In genomic region chr3:38117748-38118420, GRCh38 we compare ENCODE assay signal across 8 cellular contexts. TPM values are rescaled to one million over a fixed set of nuclear protein-coding genes. Genes with fewer than 3 reads are reported as not detected.
DNase-seq lines count a peak whose midpoint lies in the region; ATAC-seq and TF ChIP-seq lines count a peak whose summit lies in the region.

No MANE protein-coding gene starts in this region.

- H3K4me3 ChIP-seq in LNCaP clone FGC (ENCODE audit: low read depth, low read length): no peak overlapping the region
- H3K4me3 ChIP-seq in lower leg skin (ENCODE audit: low read depth, poor library complexity, severe bottlenecking): no peak overlapping the region

- intact Hi-C loops in lower leg skin (cut with DNase I; ENCODE audit: low total_unique reads): loop anchor here (2.0 to 10.0 kb wide), 2 partner anchors 49 to 113 kb away; no protein-coding TSS in a partner anchor

- H3K4me3 Mint-ChIP-seq in central memory CD8-positive, alpha-beta T cell: no peak overlapping the region

- no peak for TF ChIP-seq POLR2A in lower leg skin (IDR thresholded peaks at IDR 0.05)

- peak; percentile 43 for ATAC-seq in GM21619 (IDR thresholded peaks at IDR 0.05; ENCODE audit: unreplicated experiment)
- ATAC-seq in central memory CD8-positive, alpha-beta T cell (replicated peaks; ENCODE audit: extremely low read depth, poor library complexity, severe bottlenecking): peak; percentile 89

- 49 to 59% methylated on average over 10 of the region's 11 CpGs for WGBS in lower leg skin, 2 donors

- H3K4me1 Mint-ChIP-seq in central memory CD8-positive, alpha-beta T cell: peaks cover 26% of the 10 kb centered on the region

- peaks cover 7% of the 10 kb centered on the region for H3K36me3 Mint-ChIP-seq in central memory CD8-positive, alpha-beta T cell (ENCODE audit: insufficient read depth)

- H3K27ac Mint-ChIP-seq in central memory CD8-positive, alpha-beta T cell (ENCODE audit: low read depth): peak overlapping the region; percentile 13

- no peaks in the 10 kb centered on the region for H3K27me3 Mint-ChIP-seq in central memory CD8-positive, alpha-beta T cell

- peak; percentile 77 for TF ChIP-seq CTCF in GM10266 (IDR thresholded peaks at IDR 0.05; ENCODE audit: control insufficient read depth, insufficient read depth, low read depth, missing control alignments)
- peak; percentile 82 for TF ChIP-seq CTCF in LNCaP clone FGC (IDR thresholded peaks at IDR 0.05; ENCODE audit: control insufficient read depth, extremely low read depth, insufficient read depth)
- TF ChIP-seq CTCF in lower leg skin (IDR thresholded peaks at IDR 0.05): peak in 1 of 3 donors; percentile 58

- no peaks in the 10 kb centered on the region for H3K9me3 Mint-ChIP-seq in central memory CD8-positive, alpha-beta T cell

- DNase-seq in GM10266 (ENCODE audit: extremely low spot score) (peak; percentile 74), LNCaP clone FGC (ENCODE audit: low read depth) (no peak), lower leg skin (ENCODE audit: low spot score in 2 of 2) (peak; percentile 58 to 92), occipital lobe (lab: John Stamatoyannopoulos, UW) (no peak)
- DNase-seq in activated CD4-positive, CD25-positive, alpha-beta regulatory T cell treated with anti-CD3 and anti-CD28 coated beads, Interleukin-2, amount 50 U/mL, for 16 hours (ENCODE audit: low read depth, low spot score): peak; percentile 37
- peak; percentile 65 to 68 for DNase-seq in central memory CD8-positive, alpha-beta T cell (ENCODE audit: low spot score in 2 of 2)
- DNase-seq in stimulated activated CD8-positive, alpha-beta memory T cell treated with anti-CD3 and anti-CD28 coated beads, Interleukin-15, amount 100 ng/mL, for 24 hours (ENCODE audit: low read depth): peak; percentile 45

RNA-seq across cellular contexts. Expression of gene ACAA1, which starts 19.0 kb away (rescaled TPM):
- total RNA-seq in lower leg skin (10 to 100 TPM; 28.1 to 50.1 (median 40.2) TPM), occipital lobe (26.2 TPM)

RNA-seq across cellular contexts. Expression of gene MYD88, which starts 20.6 kb away (rescaled TPM):
- 10 to 100 TPM; 22.9 to 32.2 (median 23.6) TPM for total RNA-seq in lower leg skin
- 2.7 TPM for total RNA-seq in occipital lobe

RNA-seq across cellular contexts. Expression of gene OXSR1, which starts 47.5 kb away (rescaled TPM):
- total RNA-seq in lower leg skin: 10 to 100 TPM; 23.4 to 36.1 (median 31.6) TPM
- total RNA-seq in occipital lobe: 54.9 TPM

Comparison
In these comparisons a context has a peak if more than half of its experiments do, and no peak if none do; other contexts are left out.
1. DNase-seq: peak in GM10266 (single experiment), activated CD4-positive, CD25-positive, alpha-beta regulatory T cell treated with anti-CD3 and anti-CD28 coated beads, Interleukin-2, amount 50 U/mL, for 16 hours (single experiment), central memory CD8-positive, alpha-beta T cell (2 of 2), lower leg skin (2 of 2) and stimulated activated CD8-positive, alpha-beta memory T cell treated with anti-CD3 and anti-CD28 coated beads, Interleukin-15, amount 100 ng/mL, for 24 hours (single experiment); none in LNCaP clone FGC (single experiment) and occipital lobe (single experiment).